Comparison of ENCODE assay signal across 19 cellular contexts in the genomic region with DNA sequence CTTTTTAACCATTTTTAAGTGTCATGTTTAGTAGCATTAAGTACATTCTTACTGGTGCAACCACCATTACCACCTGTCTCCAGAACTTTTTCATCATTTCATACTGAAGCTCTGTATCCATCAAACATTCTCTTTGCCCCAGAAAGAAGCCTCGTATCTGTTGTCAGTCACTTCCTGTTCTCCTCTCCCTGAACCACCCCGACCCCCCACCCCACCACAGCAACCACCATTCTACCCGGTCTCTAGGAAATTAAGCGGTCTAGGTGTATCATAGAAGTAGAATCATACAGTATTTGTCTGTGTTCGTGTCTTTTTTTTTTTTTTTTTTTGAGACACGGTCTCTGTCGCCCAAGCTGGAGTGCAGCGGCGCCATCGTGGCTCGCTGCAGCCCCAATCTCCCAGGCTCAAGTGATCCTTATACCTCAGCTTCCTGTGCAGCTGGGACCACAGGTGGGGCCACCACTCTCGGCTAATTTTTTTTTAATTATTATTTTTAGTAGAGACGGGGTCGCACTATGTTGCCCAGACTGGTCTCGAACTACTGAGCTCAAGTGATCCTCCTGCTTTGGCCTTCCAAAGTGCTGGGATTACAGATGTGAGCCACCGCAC. TPM values are rescaled to one million over a fixed set of nuclear protein-coding genes. Genes with fewer than 3 reads are reported as not detected.
DNase-seq lines count a peak whose midpoint lies in the region; ATAC-seq and TF ChIP-seq lines count a peak whose summit lies in the region.
"Had no signal": no experiment of that assay in that cellular context is flagged by ENCODE, and none has a peak within 500 bp of the region (broad histone marks: within the 10 kb centered on the region; RNA-seq: fewer than 3 reads in every experiment).

No MANE protein-coding gene starts in this region.

- H3K4me3 ChIP-seq in mammary epithelial cell (replicated peaks in 1 of 3; ENCODE audit: insufficient read depth in 1 of 3, low read depth in 2 of 3, low read length in 3 of 3) = no peak overlapping the region

- no TSS peak for BruUV-seq in mammary epithelial cell (replicated peaks; lab: Mats Ljungman, UMichigan)

- H3K9me3 Mint-ChIP-seq in activated CD4-positive, alpha-beta T cell treated with anti-CD3 and anti-CD28 coated beads for 36 hours (ENCODE audit: low read depth) = no peaks in the 10 kb centered on the region
- no peaks in the 10 kb centered on the region for H3K9me3 Mint-ChIP-seq in activated CD8-positive, alpha-beta T cell treated with anti-CD3 and anti-CD28 coated beads, Interleukin-2, amount 10 ng/mL, durations not matched to agents 7 days and 5 days (ENCODE audit: insufficient read depth)
- no peaks in the 10 kb centered on the region for H3K9me3 Mint-ChIP-seq in stimulated activated effector memory CD8-positive, alpha-beta T cell treated with anti-CD3 and anti-CD28 coated beads, Interleukin-12 subunit alpha, Interleukin-12 subunit beta, amount 100 ng/mL, for 72 hours

- intact Hi-C loops in activated CD4-positive, alpha-beta T cell treated with anti-CD3 and anti-CD28 coated beads for 36 hours (cut with DNase I, micrococcal nuclease) = no loop called here
- intact Hi-C loops in mammary epithelial cell (cut with micrococcal nuclease) = loop anchor here (5.0 kb wide), 1 partner anchor 228 kb away; no protein-coding TSS in a partner anchor

- no peaks in the 10 kb centered on the region for H3K36me3 ChIP-seq in KOPT-K1 (ENCODE audit: insufficient read depth, low read length)
- no peaks in the 10 kb centered on the region for H3K36me3 ChIP-seq in mammary epithelial cell (ENCODE audit: insufficient read depth, low read length)

- H3K4me1 ChIP-seq in mammary epithelial cell (ENCODE audit: insufficient read depth, low read length) = no peaks in the 10 kb centered on the region

- no peak overlapping the region for H3K4me2 ChIP-seq in mammary epithelial cell (ENCODE audit: insufficient read depth, low read depth, low read length)

- dilution Hi-C loops in mammary epithelial cell (cut with HindIII; ENCODE audit: low sequenced_read_pairs) = no loop called here

- no peaks in the 10 kb centered on the region for H3K27me3 ChIP-seq in mammary epithelial cell (ENCODE audit: insufficient read depth, low read length)

- CTCF ChIA-PET in activated CD4-positive, alpha-beta T cell treated with anti-CD3 and anti-CD28 coated beads for 36 hours (lab: Charles Lee) = no interaction called here
- CTCF ChIA-PET in activated CD8-positive, alpha-beta T cell treated with anti-CD3 and anti-CD28 coated beads, Interleukin-2, amount 10 ng/mL, durations not matched to agents 7 days and 5 days (lab: Charles Lee) = interaction anchor here (0.7 kb wide), 1 partner anchor 398 kb away, joined by 3 read pairs; no protein-coding TSS in a partner anchor
- CTCF ChIA-PET in mammary epithelial cell (lab: Charles Lee; ENCODE audit: low non-redundant PET) = no interaction called here

- H3K9me3 ChIP-seq in KOPT-K1 (ENCODE audit: insufficient read depth, low read length, poor library complexity, severe bottlenecking) = no peaks in the 10 kb centered on the region
- H3K9me3 ChIP-seq in mammary epithelial cell (replicated peaks; ENCODE audit: insufficient read depth, low read length) = no peaks in the 10 kb centered on the region

- H3K79me2 ChIP-seq in mammary epithelial cell (ENCODE audit: insufficient read depth, low read length) = no peaks in the 10 kb centered on the region

- 93% methylated on average over 13 of the region's 16 CpGs for WGBS in mammary epithelial cell (ENCODE audit: low coverage, missing lambda C conversion rate)

- POLR2A ChIA-PET in activated CD4-positive, alpha-beta T cell treated with anti-CD3 and anti-CD28 coated beads for 36 hours (lab: Charles Lee) = no interaction called here
- POLR2A ChIA-PET in activated CD8-positive, alpha-beta T cell treated with anti-CD3 and anti-CD28 coated beads, Interleukin-2, amount 10 ng/mL, durations not matched to agents 7 days and 5 days (lab: Charles Lee) = no interaction called here

- no peaks in the 10 kb centered on the region for H3K27me3 Mint-ChIP-seq in activated CD4-positive, alpha-beta T cell treated with anti-CD3 and anti-CD28 coated beads for 36 hours
- no peaks in the 10 kb centered on the region for H3K27me3 Mint-ChIP-seq in activated CD8-positive, alpha-beta T cell treated with anti-CD3 and anti-CD28 coated beads, Interleukin-2, amount 10 ng/mL, durations not matched to agents 7 days and 5 days (ENCODE audit: low read depth)

- H3K9ac ChIP-seq in mammary epithelial cell (ENCODE audit: insufficient read depth, low read length) = no peak overlapping the region

- peaks cover 12% of the 10 kb centered on the region for H3K4me1 Mint-ChIP-seq in activated CD4-positive, alpha-beta T cell treated with anti-CD3 and anti-CD28 coated beads for 36 hours
- peaks cover 22% of the 10 kb centered on the region for H3K4me1 Mint-ChIP-seq in activated CD8-positive, alpha-beta T cell treated with anti-CD3 and anti-CD28 coated beads, Interleukin-2, amount 10 ng/mL, durations not matched to agents 7 days and 5 days (ENCODE audit: low read depth)
- H3K4me1 Mint-ChIP-seq in stimulated activated effector memory CD8-positive, alpha-beta T cell treated with anti-CD3 and anti-CD28 coated beads, Interleukin-12 subunit alpha, Interleukin-12 subunit beta, amount 100 ng/mL, for 72 hours = peaks cover 19% of the 10 kb centered on the region

- no peaks in the 10 kb centered on the region for H3K36me3 Mint-ChIP-seq in activated CD4-positive, alpha-beta T cell treated with anti-CD3 and anti-CD28 coated beads for 36 hours (ENCODE audit: low read depth)
- H3K36me3 Mint-ChIP-seq in activated CD8-positive, alpha-beta T cell treated with anti-CD3 and anti-CD28 coated beads, Interleukin-2, amount 10 ng/mL, durations not matched to agents 7 days and 5 days (ENCODE audit: low read depth) = no peaks in the 10 kb centered on the region
- H3K36me3 Mint-ChIP-seq in stimulated activated effector memory CD8-positive, alpha-beta T cell treated with anti-CD3 and anti-CD28 coated beads, Interleukin-12 subunit alpha, Interleukin-12 subunit beta, amount 100 ng/mL, for 72 hours = peaks cover 6% of the 10 kb centered on the region

- no peak for TF ChIP-seq CTCF in mammary epithelial cell (conservative IDR thresholded peaks at IDR 0.05 in 1 of 2, IDR thresholded peaks at IDR 0.05 in 1 of 2; ENCODE audit: extremely low read depth in 1 of 2, insufficient read depth in 1 of 2, low read depth in 1 of 2, low read length in 2 of 2)

- H3K27ac ChIP-seq in KOPT-K1 (ENCODE audit: low read depth, low read length, poor library complexity, severe bottlenecking) = peak overlapping the region; percentile 26
- no peak overlapping the region for H3K27ac ChIP-seq in mammary epithelial cell (ENCODE audit: insufficient read depth, low read depth, low read length)

- no peak for DNase-seq in activated CD4-positive, alpha-beta T cell treated with anti-CD3 and anti-CD28 coated beads for 36 hours
- no peak for DNase-seq in activated CD4-positive, alpha-beta T cell treated with anti-CD3 and anti-CD28 coated beads for 48 hours
- no peak for DNase-seq in activated CD8-positive, alpha-beta T cell treated with anti-CD3 and anti-CD28 coated beads, Interleukin-2, amount 10 ng/mL, durations not matched to agents 7 days and 5 days
- no peak for DNase-seq in stimulated activated effector memory CD8-positive, alpha-beta T cell treated with anti-CD3 and anti-CD28 coated beads, Interleukin-12 subunit alpha, Interleukin-12 subunit beta, amount 100 ng/mL, for 72 hours (ENCODE audit: low spot score in 2 of 2)
- no peak for DNase-seq in hepatic stellate cell (ENCODE audit: low spot score)
- DNase-seq in mammary epithelial cell = no peak
- DNase-seq: C1 segment of cervical spinal cord, DMS 273 treated with DMSO at 0.1 percent for 48 hours, H7, MV-4-11, NCI-H146, NCI-H2081, NCI-H748 treated with DMSO at 0.1 percent for 48 hours had no signal

- in situ Hi-C loops in mammary epithelial cell (cut with MboI; ENCODE audit: low sequenced_read_pairs in 2 of 2) = no loop called here

- no peaks in the 10 kb centered on the region for H4K20me1 ChIP-seq in mammary epithelial cell (ENCODE audit: insufficient read depth, low read length)

- H3K4me3 Mint-ChIP-seq in activated CD4-positive, alpha-beta T cell treated with anti-CD3 and anti-CD28 coated beads for 36 hours = no peak overlapping the region
- H3K4me3 Mint-ChIP-seq in activated CD8-positive, alpha-beta T cell treated with anti-CD3 and anti-CD28 coated beads, Interleukin-2, amount 10 ng/mL, durations not matched to agents 7 days and 5 days = no peak overlapping the region
- H3K4me3 Mint-ChIP-seq in stimulated activated effector memory CD8-positive, alpha-beta T cell treated with anti-CD3 and anti-CD28 coated beads, Interleukin-12 subunit alpha, Interleukin-12 subunit beta, amount 100 ng/mL, for 72 hours = no peak overlapping the region

- H2AFZ ChIP-seq in mammary epithelial cell (ENCODE audit: low read depth, low read length) = no peak overlapping the region

- peak; percentile 23 for ATAC-seq in activated CD4-positive, alpha-beta T cell treated with anti-CD3 and anti-CD28 coated beads for 36 hours
- no peak for ATAC-seq in activated CD8-positive, alpha-beta T cell treated with anti-CD3 and anti-CD28 coated beads, Interleukin-2, amount 10 ng/mL, durations not matched to agents 7 days and 5 days
- no peak for ATAC-seq in stimulated activated effector memory CD8-positive, alpha-beta T cell treated with anti-CD3 and anti-CD28 coated beads, Interleukin-12 subunit alpha, Interleukin-12 subunit beta, amount 100 ng/mL, for 72 hours
- ATAC-seq in GM19023 (IDR thresholded peaks at IDR 0.05; ENCODE audit: unreplicated experiment) = no peak
- ATAC-seq: Panc1 had no signal

- H3K27ac Mint-ChIP-seq in activated CD4-positive, alpha-beta T cell treated with anti-CD3 and anti-CD28 coated beads for 36 hours = no peak overlapping the region
- peak overlapping the region; percentile 12 for H3K27ac Mint-ChIP-seq in activated CD8-positive, alpha-beta T cell treated with anti-CD3 and anti-CD28 coated beads, Interleukin-2, amount 10 ng/mL, durations not matched to agents 7 days and 5 days
- H3K27ac Mint-ChIP-seq in stimulated activated effector memory CD8-positive, alpha-beta T cell treated with anti-CD3 and anti-CD28 coated beads, Interleukin-12 subunit alpha, Interleukin-12 subunit beta, amount 100 ng/mL, for 72 hours = peak overlapping the region; percentile 20

RNA-seq across cellular contexts. Expression of a gene that starts 23.7 kb away (rescaled TPM):
- total RNA-seq in activated CD4-positive, alpha-beta T cell treated with anti-CD3 and anti-CD28 coated beads for 36 hours = not detected
- total RNA-seq in activated CD8-positive, alpha-beta T cell treated with anti-CD3 and anti-CD28 coated beads, Interleukin-2, amount 10 ng/mL, durations not matched to agents 7 days and 5 days = not detected
- total RNA-seq in mammary epithelial cell = not detected
- not detected for polyA plus RNA-seq in mammary epithelial cell
- polyA minus RNA-seq in mammary epithelial cell = not detected
- total RNA-seq: A172, HT-29, SK-MEL-5 had no signal
